In genomic region chr4:28709821-28710330, GRCh38 we compare ENCODE assay signal across 18 cellular contexts.
DNase-seq lines count a peak whose midpoint lies in the region; ATAC-seq, FAIRE-seq and TF ChIP-seq lines count a peak whose summit lies in the region.
"Had no signal": no experiment of that assay in that cellular context is flagged by ENCODE, and none has a peak within 500 bp of the region (broad histone marks: within the 10 kb centered on the region; RNA-seq: fewer than 3 reads in every experiment).

No MANE protein-coding gene starts in this region.

- WGBS in mammary epithelial cell (ENCODE audit: low coverage, missing lambda C conversion rate) = 0% methylated on average over 3 of the region's 3 CpGs

- no peaks in the 10 kb centered on the region for H4K20me1 ChIP-seq in mammary epithelial cell (ENCODE audit: insufficient read depth, low read length)

- no peaks in the 10 kb centered on the region for H3K4me1 ChIP-seq in mammary epithelial cell (ENCODE audit: insufficient read depth, low read length)
- H3K4me1 ChIP-seq: BE2C had no signal

- H3K4me2 ChIP-seq in mammary epithelial cell (ENCODE audit: insufficient read depth, low read depth, low read length) = no peak overlapping the region
- H3K4me2 ChIP-seq: SK-N-SH had no signal

- no peak for FAIRE-seq in D721Med (lab: Jason Lieb, UNC)

- intact Hi-C loops in mammary epithelial cell (cut with micrococcal nuclease) = no loop called here

- H3K9me3 Mint-ChIP-seq in mesothelial cell of epicardium = peaks cover 12% of the 10 kb centered on the region

- dilution Hi-C loops in mammary epithelial cell (cut with HindIII; ENCODE audit: low sequenced_read_pairs) = no loop called here

- in situ Hi-C loops in mammary epithelial cell (cut with MboI; ENCODE audit: low sequenced_read_pairs in 2 of 2) (no loop called here), GM13977 (cut with MboI; ENCODE audit: low pct_unique_long_range_greater_than_20kb, low sequenced_read_pairs, unreplicated experiment) (no loop called here)

- H3K27me3 Mint-ChIP-seq in mesothelial cell of epicardium (ENCODE audit: low read depth) = no peaks in the 10 kb centered on the region

- no peak overlapping the region for H3K4me3 ChIP-seq in mammary epithelial cell (replicated peaks in 1 of 3; ENCODE audit: insufficient read depth in 1 of 3, low read depth in 2 of 3, low read length in 3 of 3)

- peak overlapping the region; percentile 42 for H3K27ac Mint-ChIP-seq in mesothelial cell of epicardium
- H3K27ac Mint-ChIP-seq: CD8-positive, alpha-beta T cell had no signal

- no peaks in the 10 kb centered on the region for H3K36me3 ChIP-seq in mammary epithelial cell (ENCODE audit: insufficient read depth, low read length)
- H3K36me3 ChIP-seq: BE2C had no signal

- H3K27me3 ChIP-seq in mammary epithelial cell (ENCODE audit: insufficient read depth, low read length) = no peaks in the 10 kb centered on the region
- H3K27me3 ChIP-seq: BE2C had no signal

- no peaks in the 10 kb centered on the region for H3K79me2 ChIP-seq in mammary epithelial cell (ENCODE audit: insufficient read depth, low read length)

- H3K4me1 Mint-ChIP-seq in mesothelial cell of epicardium = peaks cover 5% of the 10 kb centered on the region

- TF ChIP-seq CTCF in mammary epithelial cell (conservative IDR thresholded peaks at IDR 0.05 in 1 of 2, IDR thresholded peaks at IDR 0.05 in 1 of 2; ENCODE audit: extremely low read depth in 1 of 2, insufficient read depth in 1 of 2, low read depth in 1 of 2, low read length in 2 of 2) (no peak), mesothelial cell of epicardium (IDR thresholded peaks at IDR 0.05; ENCODE audit: unreplicated experiment) (no peak), D721Med (IDR thresholded peaks at IDR 0.05; ENCODE audit: insufficient read depth, missing control alignments) (no peak), GM13977 (IDR thresholded peaks at IDR 0.05; ENCODE audit: extremely low read depth, insufficient read depth, missing control alignments) (no peak)

- no peaks in the 10 kb centered on the region for H3K9me3 ChIP-seq in mammary epithelial cell (replicated peaks; ENCODE audit: insufficient read depth, low read length)
- H3K9me3 ChIP-seq: BE2C, SK-N-SH had no signal

- CTCF ChIA-PET in mammary epithelial cell (lab: Charles Lee; ENCODE audit: low non-redundant PET) = no interaction called here

- DNase-seq in LHCN-M2 (ENCODE audit: low read depth) = peak; percentile 37
- DNase-seq in mammary epithelial cell = peak; percentile 1
- DNase-seq in mesothelial cell of epicardium (ENCODE audit: low spot score in 2 of 2, unreplicated experiment in 2 of 2) = no peak
- DNase-seq in D721Med (ENCODE audit: insufficient read length, low spot score) = no peak
- no peak for DNase-seq in NCI-H2196 (lab: John Stamatoyannopoulos, UW; ENCODE audit: unreplicated experiment)
- DNase-seq in GM13977 (ENCODE audit: low spot score) = no peak
- DNase-seq: BE2C; CD8-positive, alpha-beta T cell; DND-41; H7; NCI-H1048; NCI-H2107; NCI-H446; NCI-H748 treated with DMSO at 0.1 percent for 48 hours; Right ventricle myocardium superior; SK-N-SH had no signal

- no peaks in the 10 kb centered on the region for H3K36me3 Mint-ChIP-seq in mesothelial cell of epicardium
- H3K36me3 Mint-ChIP-seq: CD8-positive, alpha-beta T cell had no signal

- no peak overlapping the region for H3K9ac ChIP-seq in mammary epithelial cell (ENCODE audit: insufficient read depth, low read length)
- H3K9ac ChIP-seq: SK-N-SH had no signal

- no peak for ATAC-seq in HG02610 (IDR thresholded peaks at IDR 0.05; ENCODE audit: unreplicated experiment)
- ATAC-seq: CD8-positive, alpha-beta T cell; Panc1 had no signal

- no peak overlapping the region for H3K27ac ChIP-seq in mammary epithelial cell (ENCODE audit: insufficient read depth, low read depth, low read length)

- no TSS peak for BruUV-seq in mammary epithelial cell (replicated peaks; lab: Mats Ljungman, UMichigan)

- no peak overlapping the region for H2AFZ ChIP-seq in mammary epithelial cell (ENCODE audit: low read depth, low read length)

- H3K4me3 Mint-ChIP-seq in mesothelial cell of epicardium = no peak overlapping the region
- H3K4me3 Mint-ChIP-seq: CD8-positive, alpha-beta T cell had no signal

Comparison
In these comparisons a context has a peak if more than half of its experiments do, and no peak if none do; other contexts are left out.
1. DNase-seq: peak in LHCN-M2 (single experiment) and mammary epithelial cell (single experiment); none in mesothelial cell of epicardium (0 of 2), D721Med (single experiment), NCI-H2196 (single experiment) and GM13977 (single experiment).